8 cellular contexts compared by ENCODE assay signal in genomic region chr2:110854355-110855081, GRCh38.
DNase-seq lines count a peak whose midpoint lies in the region; ATAC-seq and TF ChIP-seq lines count a peak whose summit lies in the region.

No MANE protein-coding gene starts in this region.

- H3K27me3 Mint-ChIP-seq in CD8-positive, alpha-beta T cell (ENCODE audit: low read depth): no peaks in the 10 kb centered on the region
- H3K27me3 Mint-ChIP-seq in GM23338 (ENCODE audit: insufficient read depth, low read depth, poor library complexity): peaks cover 1% of the 10 kb centered on the region
- peaks cover 3 to 4% of the 10 kb centered on the region in 2 donors for H3K27me3 Mint-ChIP-seq in T-cell

- peaks cover 53% of the 10 kb centered on the region for H3K4me1 ChIP-seq in CD8-positive, alpha-beta T cell (ENCODE audit: insufficient read depth, low read length)
- peaks cover 32% of the 10 kb centered on the region for H3K4me1 ChIP-seq in GM23338 (ENCODE audit: insufficient read depth)

- H2AFZ ChIP-seq in GM23338: no peak overlapping the region

- intact Hi-C loops in CD8-positive, alpha-beta T cell (cut with DNase I, micrococcal nuclease): loop anchor here (10.0 kb wide), 2 partner anchors 180 to 1200 kb away; partner anchors contain the start of genes BUB1 (in 1 of the 2) and TMEM87B (in 1 of the 2)

- H3K4me3 Mint-ChIP-seq in CD8-positive, alpha-beta T cell: no peak overlapping the region
- H3K4me3 Mint-ChIP-seq in GM23338 (no peak overlapping the region), T-cell (no peak overlapping the region)

- H3K36me3 Mint-ChIP-seq in CD8-positive, alpha-beta T cell: no peaks in the 10 kb centered on the region
- H3K36me3 Mint-ChIP-seq in GM23338 (ENCODE audit: low read depth): peaks cover 8% of the 10 kb centered on the region; the same call in 2 of the 3 replicates
- no peaks in the 10 kb centered on the region for H3K36me3 Mint-ChIP-seq in T-cell

- no peak for TF ChIP-seq CTCF in CD8-positive, alpha-beta T cell (IDR thresholded peaks at IDR 0.05)
- TF ChIP-seq CTCF in GM23338 (conservative IDR thresholded peaks at IDR 0.05; ENCODE audit: low read depth in 2 of 2) (peak; percentile 54 to 58), kidney epithelial cell (IDR thresholded peaks at IDR 0.05; ENCODE audit: insufficient read depth, low read length, poor library complexity, severe bottlenecking) (peak; percentile 27)

- no peak for ATAC-seq in CD8-positive, alpha-beta T cell
- ATAC-seq in GM23338 (peak; percentile 88), T-cell (replicated peaks in 1 of 4) (no peak), HG03342 (IDR thresholded peaks at IDR 0.05; ENCODE audit: unreplicated experiment) (no peak), GM18858 (IDR thresholded peaks at IDR 0.05; ENCODE audit: unreplicated experiment) (no peak)

- H4K20me1 ChIP-seq in GM23338 (replicated peaks; ENCODE audit: insufficient read depth): no peaks in the 10 kb centered on the region

- POLR2A ChIA-PET in CD8-positive, alpha-beta T cell (lab: Charles Lee): no interaction called here
- POLR2A ChIA-PET in T-cell (lab: Charles Lee): interaction anchor here in 1 of 2 donors (0.6 kb wide), 1 partner anchor 10 kb away, joined by 3 read pairs; no protein-coding TSS in a partner anchor

- no peak for DNase-seq in CD8-positive, alpha-beta T cell
- DNase-seq in GM23338 (ENCODE audit: low spot score) (peak; percentile 57), T-cell (no peak), kidney epithelial cell (ENCODE audit: low read depth) (no peak), hippocampal formation (lab: John Stamatoyannopoulos, UW) (no peak)
- DNase-seq in effector CD8-positive, alpha-beta T cell (lab: John Stamatoyannopoulos, UW): no peak

- no peaks in the 10 kb centered on the region for H3K36me3 ChIP-seq in CD8-positive, alpha-beta T cell (ENCODE audit: insufficient read depth, low read length)
- no peaks in the 10 kb centered on the region for H3K36me3 ChIP-seq in GM23338 (ENCODE audit: insufficient read depth)
- no peaks in the 10 kb centered on the region for H3K36me3 ChIP-seq in kidney epithelial cell (ENCODE audit: control insufficient read depth, insufficient read depth, low read length)

- H3K9me3 ChIP-seq in CD8-positive, alpha-beta T cell (ENCODE audit: low read length): no peaks in the 10 kb centered on the region

- H3K27me3 ChIP-seq in CD8-positive, alpha-beta T cell (ENCODE audit: insufficient read depth, low read length): no peaks in the 10 kb centered on the region
- no peaks in the 10 kb centered on the region for H3K27me3 ChIP-seq in GM23338 (ENCODE audit: insufficient read depth)
- H3K27me3 ChIP-seq in kidney epithelial cell (ENCODE audit: control insufficient read depth, insufficient read depth, low read length): peaks cover 14% of the 10 kb centered on the region

- no peaks in the 10 kb centered on the region for H3K9me3 Mint-ChIP-seq in CD8-positive, alpha-beta T cell
- no peaks in the 10 kb centered on the region; the same call in 2 of the 3 replicates for H3K9me3 Mint-ChIP-seq in GM23338
- no peaks in the 10 kb centered on the region for H3K9me3 Mint-ChIP-seq in T-cell

- H3K27ac ChIP-seq in CD8-positive, alpha-beta T cell (ENCODE audit: low read depth, low read length): no peak overlapping the region
- no peak overlapping the region for H3K27ac ChIP-seq in GM23338 (ENCODE audit: low read depth)

- no peak overlapping the region for H3K4me2 ChIP-seq in GM23338

- peak overlapping the region; percentile 39 for H3K27ac Mint-ChIP-seq in CD8-positive, alpha-beta T cell
- H3K27ac Mint-ChIP-seq in GM23338 (no peak overlapping the region; the same call in 1 of the 2 replicates), T-cell (peak overlapping the region; percentile 49 to 57)

- CTCF ChIA-PET in CD8-positive, alpha-beta T cell (lab: Charles Lee): interaction anchor here (1.1 to 5.8 kb wide), 7 partner anchors 8 to 263 kb away, joined by 3 to 61 read pairs (median 5); no protein-coding TSS in a partner anchor
- CTCF ChIA-PET in T-cell (lab: Charles Lee): interaction anchor here (0.6 to 1.5 kb wide), 4 partner anchors 43 to 831 kb away, joined by 3 to 13 read pairs (median 4); no protein-coding TSS in a partner anchor

- H3K9me2 ChIP-seq in GM23338 (ENCODE audit: insufficient read depth): peaks cover 5% of the 10 kb centered on the region

- peaks cover 8% of the 10 kb centered on the region; the same call in 1 of the 2 replicates for H3F3A ChIP-seq in GM23338 (replicated peaks; ENCODE audit: low read depth)

- H3K4me1 Mint-ChIP-seq in CD8-positive, alpha-beta T cell (ENCODE audit: low read depth): peaks cover 66% of the 10 kb centered on the region
- H3K4me1 Mint-ChIP-seq in GM23338: peaks cover 34% of the 10 kb centered on the region
- peaks cover 50 to 65% (median 54%) of the 10 kb centered on the region in 3 donors for H3K4me1 Mint-ChIP-seq in T-cell

- no peaks in the 10 kb centered on the region for H3K79me2 ChIP-seq in GM23338 (replicated peaks; ENCODE audit: insufficient read depth)

- H3K4me3 ChIP-seq in CD8-positive, alpha-beta T cell (ENCODE audit: low read depth, low read length): no peak overlapping the region
- no peak overlapping the region for H3K4me3 ChIP-seq in GM23338
- no peak overlapping the region for H3K4me3 ChIP-seq in kidney epithelial cell (ENCODE audit: low read depth, low read length)

TF ChIP-seq in GM23338, 12 proteins besides CTCF, POLR2A, EP300 and RAD21 (continues in another document):
- no peak for TF ChIP-seq REST (IDR thresholded peaks at IDR 0.05; ENCODE audit: unreplicated experiment)
- TF ChIP-seq STAT1 (IDR thresholded peaks at IDR 0.05; ENCODE audit: unreplicated experiment): no peak
- no peak for TF ChIP-seq ZNF114 (CRISPR knock-in tag; IDR thresholded peaks at IDR 0.05)
- TF ChIP-seq JUNB (IDR thresholded peaks at IDR 0.05; ENCODE audit: unreplicated experiment): no peak
- TF ChIP-seq ETS1 (IDR thresholded peaks at IDR 0.05): no peak
- no peak for TF ChIP-seq POLR2AphosphoS5 (IDR thresholded peaks at IDR 0.05; ENCODE audit: low read depth)
- no peak for TF ChIP-seq EZH2 (IDR thresholded peaks at IDR 0.05; ENCODE audit: low read depth, unreplicated experiment)
- no peak for TF ChIP-seq CREB1 (CRISPR knock-in tag; IDR thresholded peaks at IDR 0.05; ENCODE audit: low read depth)
- no peak for TF ChIP-seq EZH2phosphoT487 (IDR thresholded peaks at IDR 0.05; ENCODE audit: unreplicated experiment)
- TF ChIP-seq ZNF331 (CRISPR knock-in tag; IDR thresholded peaks at IDR 0.05; ENCODE audit: low read depth): no peak
- no peak for TF ChIP-seq NANOG (IDR thresholded peaks at IDR 0.05; ENCODE audit: borderline replicate concordance)
